Comparison of ENCODE assay signal across 8 cellular contexts in the genomic region with DNA sequence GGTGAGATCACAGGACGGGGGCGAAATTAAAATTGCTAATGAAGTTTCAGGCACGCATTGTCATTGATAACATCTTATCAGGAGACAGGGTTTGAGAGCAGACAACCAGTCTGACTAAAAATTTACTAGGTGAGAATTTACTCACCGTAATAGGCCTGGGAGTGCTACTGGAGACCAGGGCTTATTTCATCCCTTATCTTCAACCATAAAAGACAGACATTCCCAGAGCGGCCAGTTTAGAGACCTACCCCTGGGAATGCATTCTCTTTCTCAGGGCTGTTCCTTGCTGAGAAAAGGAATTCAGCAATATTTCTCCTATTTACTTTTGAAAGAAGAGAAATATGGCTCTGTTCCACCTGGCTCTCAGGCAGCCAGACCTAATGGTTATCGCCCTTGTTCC. TPM values are rescaled to one million over a fixed set of nuclear protein-coding genes. Genes with fewer than 3 reads are reported as not detected.
DNase-seq lines count a peak whose midpoint lies in the region; ATAC-seq, FAIRE-seq and TF ChIP-seq lines count a peak whose summit lies in the region.
"Not testable (repeated sequence)": the region's sequence is repeated elsewhere in the genome, so short reads cannot be mapped to it uniquely, and the experiment has no call there.
"Had no signal": no experiment of that assay in that cellular context is flagged by ENCODE, and none has a peak within 500 bp of the region (broad histone marks: within the 10 kb centered on the region; RNA-seq: fewer than 3 reads in every experiment).

No MANE protein-coding gene starts in this region.

- not testable (repeated sequence) for H3K4me1 Mint-ChIP-seq in GM23338

- peaks cover 18% of the 10 kb centered on the region for H3K36me3 Mint-ChIP-seq in GM23338 (ENCODE audit: low read depth)

- not testable (repeated sequence) for H4K20me1 ChIP-seq in GM23338 (replicated peaks; ENCODE audit: insufficient read depth); K562 (replicated peaks; ENCODE audit: control insufficient read depth, insufficient read depth, low read length); HepG2 (ENCODE audit: insufficient read depth, low read length)

- H3K36me3 ChIP-seq in GM23338 (ENCODE audit: insufficient read depth); HEK293 (ENCODE audit: control insufficient read depth in 2 of 2, insufficient read depth in 1 of 2, low read length in 2 of 2); K562 (ENCODE audit: control insufficient read depth, insufficient read depth, low read length); HepG2 (replicated peaks in 1 of 2; ENCODE audit: control insufficient read depth in 1 of 2, insufficient read depth in 2 of 2, low read length in 2 of 2): not testable (repeated sequence)

- H3K27me3 Mint-ChIP-seq in GM23338 (ENCODE audit: insufficient read depth, low read depth, poor library complexity), result not testable (repeated sequence)

- H3F3A ChIP-seq in GM23338 (replicated peaks; ENCODE audit: low read depth), result not testable (repeated sequence)

- not testable (repeated sequence) for H3K4me1 ChIP-seq in GM23338 (ENCODE audit: insufficient read depth); HEK293 (ENCODE audit: control insufficient read depth, insufficient read depth, low read length); K562 (replicated peaks in 1 of 2; ENCODE audit: control insufficient read depth in 2 of 2, insufficient read depth in 2 of 2, low read length in 2 of 2); HepG2 (ENCODE audit: insufficient read depth, low read length)

- ATAC-seq in GM23338, K562, HepG2: not testable (repeated sequence)

- TF ChIP-seq EP300 in K562 (IDR thresholded peaks at IDR 0.05; ENCODE audit: low read length), result peak; percentile 16; the same call in 1 of the 2 replicates
- TF ChIP-seq EP300 in HepG2 (IDR thresholded peaks at IDR 0.05; ENCODE audit: low read depth in 2 of 2, low read length in 2 of 2); HepG2 (CRISPR knock-in tag; IDR thresholded peaks at IDR 0.05; ENCODE audit: borderline replicate concordance): not testable (repeated sequence)

- in situ Hi-C loops in K562 (cut with MboI); HepG2 (cut with HindIII; ENCODE audit: extremely low pct_ligation_motif_present, low pct_unique_long_range_greater_than_20kb): not testable (repeated sequence)

- H3K79me2 ChIP-seq in GM23338 (replicated peaks; ENCODE audit: insufficient read depth); K562 (ENCODE audit: control insufficient read depth, insufficient read depth, low read length); HepG2 (ENCODE audit: insufficient read depth, low read length): not testable (repeated sequence)

- not testable (repeated sequence) for H3K4me3 Mint-ChIP-seq in GM23338

- not testable (repeated sequence) for H3K9me2 ChIP-seq in GM23338 (ENCODE audit: insufficient read depth)

- H3K4me2 ChIP-seq in GM23338; K562 (ENCODE audit: insufficient read depth, low read length); HepG2 (ENCODE audit: low read depth, low read length): not testable (repeated sequence)

- DNase-seq in DMS 273 (lab: John Stamatoyannopoulos, UW; ENCODE audit: unreplicated experiment) (peak; percentile 2), ELF-1 (ENCODE audit: low read depth, low spot score) (peak; percentile 12), GM23338 (ENCODE audit: low spot score) (peak; percentile 13), OCI-M1 (lab: John Stamatoyannopoulos, UW) (peak; percentile 49), K562 (ENCODE audit: extremely low read depth in 1 of 4, low spot score in 3 of 4) (peak in 1 of 4 experiments; percentile 13)
- not testable (repeated sequence) for DNase-seq in HepG2 (ENCODE audit: low spot score)

- H3K27me3 ChIP-seq in GM23338 (ENCODE audit: insufficient read depth); K562 (ENCODE audit: control insufficient read depth in 2 of 2, insufficient read depth in 2 of 2, low read length in 2 of 2); HepG2 (ENCODE audit: control insufficient read depth in 1 of 2, insufficient read depth in 2 of 2, low read length in 2 of 2): not testable (repeated sequence)

- BruUV-seq in K562 (replicated peaks; lab: Mats Ljungman, UMichigan); HepG2 (replicated peaks; lab: Mats Ljungman, UMichigan): not testable (repeated sequence)

- intact Hi-C loops in K562 (cut with micrococcal nuclease); HepG2 (cut with micrococcal nuclease; ENCODE audit: unreplicated experiment): not testable (repeated sequence)

- not testable (repeated sequence) for H3K4me3 ChIP-seq in GM23338; HEK293 (ENCODE audit: low read depth, low read length); K562; HepG2 (replicated peaks in 1 of 3; ENCODE audit: insufficient read depth in 1 of 3, low read depth in 2 of 3, low read length in 3 of 3)

- 27% methylated on average over 6 of the region's 6 CpGs for WGBS in K562 (ENCODE audit: insufficient coverage, low coverage, missing lambda C conversion rate)
- whole genome bisulfite sequencing in HepG2 (ENCODE audit: low lambda C conversion rate), result 51% methylated on average over 6 of the region's 6 CpGs

- FAIRE-seq in K562 (lab: Jason Lieb, UNC); HepG2 (lab: Jason Lieb, UNC): not testable (repeated sequence)

- peaks cover 21% of the 10 kb centered on the region for H3K9me3 Mint-ChIP-seq in GM23338

- TF ChIP-seq RAD21 in K562 (CRISPR knock-in tag; conservative IDR thresholded peaks at IDR 0.05 in 1 of 2, IDR thresholded peaks at IDR 0.05 in 1 of 2); HepG2 (CRISPR knock-in tag; IDR thresholded peaks at IDR 0.05): not testable (repeated sequence)

- not testable (repeated sequence) for H3K27ac ChIP-seq in GM23338 (ENCODE audit: low read depth); HEK293 (ENCODE audit: extremely low read depth, low read depth, low read length); K562 (ENCODE audit: extremely low read depth, low read depth, low read length); HepG2 (ENCODE audit: extremely low read length, insufficient read depth, low read length)

- not testable (repeated sequence) for H3K9me3 ChIP-seq in HEK293 (ENCODE audit: control insufficient read depth, insufficient read depth, low read depth, low read length); K562 (replicated peaks; ENCODE audit: control insufficient read depth, insufficient read depth, low read depth, low read length); HepG2 (ENCODE audit: low read length)

- not testable (repeated sequence) for H3K27ac Mint-ChIP-seq in GM23338

- POLR2A ChIA-PET in HEK293 (lab: Yijun Ruan, JAX); K562 (lab: Yijun Ruan, JAX); HepG2 (lab: Yijun Ruan, JAX): not testable (repeated sequence)

- CTCF ChIA-PET in HEK293 (lab: Yijun Ruan, JAX); K562 (lab: Yijun Ruan, JAX; ENCODE audit: low intra/inter-chr PET ratio); HepG2 (lab: Yijun Ruan, JAX; ENCODE audit: low intra/inter-chr PET ratio, low total read pairs): not testable (repeated sequence)

- H3K9me1 ChIP-seq in K562 (ENCODE audit: control insufficient read depth, insufficient read depth, low read length), result not testable (repeated sequence)

- not testable (repeated sequence) for H3K9ac ChIP-seq in K562 (ENCODE audit: insufficient read depth in 1 of 2, low read depth in 2 of 2, low read length in 2 of 2); HepG2 (ENCODE audit: insufficient read depth, low read depth, low read length)

- not testable (repeated sequence) for H2AFZ ChIP-seq in GM23338; K562 (ENCODE audit: low read depth, low read length); HepG2 (ENCODE audit: low read length)

- TF ChIP-seq POLR2A in K562 (conservative IDR thresholded peaks at IDR 0.05); HepG2 (IDR thresholded peaks at IDR 0.05; ENCODE audit: insufficient read depth in 1 of 2, low read depth in 2 of 2, low read length in 2 of 2): not testable (repeated sequence)

- not testable (repeated sequence) for TF ChIP-seq CTCF in GM23338 (conservative IDR thresholded peaks at IDR 0.05; ENCODE audit: low read depth in 2 of 2); HEK293 (tag by site-specific recombination; IDR thresholded peaks at IDR 0.05); K562 (IDR thresholded peaks at IDR 0.05 in 2 of 3, conservative IDR thresholded peaks at IDR 0.05 in 1 of 3; ENCODE audit: insufficient read depth in 2 of 3, low read depth in 1 of 3, low read length in 3 of 3); HepG2 (CRISPR knock-in tag; IDR thresholded peaks at IDR 0.05)

RNA-seq across cellular contexts. Expression of gene ENTPD1, which starts 23.1 kb away (rescaled TPM):
- total RNA-seq in GM23338 (2014; rRNA removed; shearing (Covaris generic)), result 2.0 and 2.3 TPM in 2 replicates
- polyA plus RNA-seq in GM23338 (2016; fragmentation: Nextera tagmentation; extraction: Ambion mirVana), result 2.5 and 3.6 TPM in 2 replicates
- 0.30 and 0.81 TPM in 2 replicates for total RNA-seq in K562 (2011; cell fraction: chromatin; rRNA removed; ENCODE audit: low replicate concordance)
- not detected in 2 replicates for total RNA-seq in K562 (2011; cell fraction: nucleolus; rRNA removed)
- total RNA-seq in K562 (2011; cell fraction: nucleoplasm; rRNA removed), result 0.59 and 0.69 TPM in 2 replicates
- total RNA-seq in K562 (2014; rRNA removed), result 0.18 and 0.49 TPM in 2 replicates
- 0.16 and 0.47 TPM in 2 replicates for total RNA-seq in K562 (2014; rRNA removed; fragmentation: Illumina TruSeq; extraction: Trizol)
- total RNA-seq in K562 (2015; rRNA removed; fragmentation: Illumina TruSeq; extraction: Trizol), result 0.38 and 0.62 TPM in 2 replicates
- 0.35 and 0.38 TPM in 2 replicates for total RNA-seq in K562 (2021)
- polyA plus RNA-seq in K562 (2011; rRNA removed), result 0.07 and 0.37 TPM in 2 replicates
- 0.03 and 0.04 TPM in 2 replicates for polyA plus RNA-seq in K562 (2011; cell fraction: cytosol; rRNA removed)
- polyA plus RNA-seq in K562 (2011; cell fraction: nucleus; rRNA removed), result 0.09 and 0.22 TPM in 2 replicates
- 2.0 and 2.2 TPM in 2 replicates for polyA plus RNA-seq in K562 (2012)
- polyA plus RNA-seq in K562 (2014; fragmentation: Illumina TruSeq; extraction: Trizol), result 0.10 and 0.37 TPM in 2 replicates
- polyA plus RNA-seq in K562 (2014; fragmentation: Nextera tagmentation; extraction: Ambion mirVana), result 1 to 10 TPM; 1.2 to 1.5 TPM
- polyA plus RNA-seq in K562 (2014; rRNA removed), result 0.12 and 0.35 TPM in 2 replicates
- 0.18 and 0.45 TPM in 2 replicates for polyA minus RNA-seq in K562 (2011; rRNA and poly(A)+ RNA removed)
- polyA minus RNA-seq in K562 (2011; cell fraction: cytosol; rRNA and poly(A)+ RNA removed), result not detected in 2 replicates
- polyA minus RNA-seq in K562 (2011; cell fraction: nucleus; rRNA and poly(A)+ RNA removed), result 0.11 and 0.13 TPM in 2 replicates
- 0.03 and 0.07 TPM in 2 replicates for total RNA-seq in HepG2 (2016; rRNA removed; fragmentation: Illumina TruSeq; extraction: Trizol)
- not detected in 2 replicates for total RNA-seq in HepG2 (2016; cell fraction: cytosol; rRNA removed; fragmentation: Illumina TruSeq; extraction: Trizol; ENCODE audit: low read depth)
- 0.06 TPM in 1 of 2 replicates, not detected in the other for total RNA-seq in HepG2 (2016; cell fraction: insoluble cytoplasmic fraction; rRNA removed; fragmentation: Illumina TruSeq; extraction: Trizol)
- total RNA-seq in HepG2 (2016; cell fraction: membrane; rRNA removed; fragmentation: Illumina TruSeq; extraction: Trizol), result not detected in 2 replicates
- 0.56 TPM in 1 of 2 replicates, not detected in the other for total RNA-seq in HepG2 (2016; cell fraction: nucleus; rRNA removed; fragmentation: Illumina TruSeq; extraction: Trizol)
- polyA plus RNA-seq in HepG2 (2011; rRNA removed), result 0.03 and 0.07 TPM in 2 replicates
- 0.03 and 0.06 TPM in 2 replicates for polyA plus RNA-seq in HepG2 (2011; cell fraction: cytosol; rRNA removed)
- polyA plus RNA-seq in HepG2 (2011; cell fraction: nucleus; rRNA removed), result 0.21 and 0.45 TPM in 2 replicates
- polyA plus RNA-seq in HepG2 (2012), result 1.4 and 2.0 TPM in 2 replicates
- not detected in 2 replicates for polyA plus RNA-seq in HepG2 (2016; cell fraction: cytosol; fragmentation: Illumina TruSeq; extraction: Trizol; ENCODE audit: low read depth)
- polyA plus RNA-seq in HepG2 (2016; cell fraction: insoluble cytoplasmic fraction; fragmentation: Illumina TruSeq; extraction: Trizol; ENCODE audit: low read depth), result not detected in 2 replicates
- not detected in 2 replicates for polyA plus RNA-seq in HepG2 (2016; cell fraction: membrane; fragmentation: Illumina TruSeq; extraction: Trizol; ENCODE audit: low read depth)
- polyA plus RNA-seq in HepG2 (2016; cell fraction: nucleus; fragmentation: Illumina TruSeq; extraction: Trizol; ENCODE audit: insufficient read depth, low read depth), result 0.21 TPM in 1 of 2 replicates, not detected in the other
- polyA minus RNA-seq in HepG2 (2011; rRNA and poly(A)+ RNA removed; ENCODE audit: low replicate concordance), result 0.40 TPM in 1 of 2 replicates, not detected in the other
- not detected in 2 replicates for polyA minus RNA-seq in HepG2 (2011; cell fraction: cytosol; rRNA and poly(A)+ RNA removed)
- polyA minus RNA-seq in HepG2 (2011; cell fraction: nucleus; rRNA and poly(A)+ RNA removed), result 0.25 and 0.26 TPM in 2 replicates
- total RNA-seq: G401 had no signal

RNA-seq across cellular contexts. Expression of gene TCTN3, which starts 39.2 kb away (rescaled TPM):
- total RNA-seq in GM23338 (2014; rRNA removed; shearing (Covaris generic)), result 28.3 and 29.7 TPM in 2 replicates
- 27.3 and 32.4 TPM in 2 replicates for polyA plus RNA-seq in GM23338 (2016; fragmentation: Nextera tagmentation; extraction: Ambion mirVana)
- total RNA-seq in K562 (2011; cell fraction: chromatin; rRNA removed; ENCODE audit: low replicate concordance), result 35.6 and 41.6 TPM in 2 replicates
- 35.9 and 36.1 TPM in 2 replicates for total RNA-seq in K562 (2011; cell fraction: nucleolus; rRNA removed)
- 33.6 and 38.7 TPM in 2 replicates for total RNA-seq in K562 (2011; cell fraction: nucleoplasm; rRNA removed)
- total RNA-seq in K562 (2014; rRNA removed), result 10.4 and 17.4 TPM in 2 replicates
- total RNA-seq in K562 (2014; rRNA removed; fragmentation: Illumina TruSeq; extraction: Trizol), result 15.2 TPM in 2 replicates
- 14.5 and 15.9 TPM in 2 replicates for total RNA-seq in K562 (2015; rRNA removed; fragmentation: Illumina TruSeq; extraction: Trizol)
- 17.1 and 19.8 TPM in 2 replicates for total RNA-seq in K562 (2021)
- 25.8 and 26.0 TPM in 2 replicates for polyA plus RNA-seq in K562 (2011; rRNA removed)
- polyA plus RNA-seq in K562 (2011; cell fraction: cytosol; rRNA removed), result 25.1 and 28.4 TPM in 2 replicates
- 25.5 and 28.7 TPM in 2 replicates for polyA plus RNA-seq in K562 (2011; cell fraction: nucleus; rRNA removed)
- polyA plus RNA-seq in K562 (2012), result 13.6 and 17.2 TPM in 2 replicates
- 21.6 and 22.9 TPM in 2 replicates for polyA plus RNA-seq in K562 (2014; fragmentation: Illumina TruSeq; extraction: Trizol)
- polyA plus RNA-seq in K562 (2014; fragmentation: Nextera tagmentation; extraction: Ambion mirVana), result 10 to 100 TPM; 16.3 to 24.3 TPM
- 12.6 and 17.3 TPM in 2 replicates for polyA plus RNA-seq in K562 (2014; rRNA removed)
- 24.1 and 28.6 TPM in 2 replicates for polyA minus RNA-seq in K562 (2011; rRNA and poly(A)+ RNA removed)
- 22.2 and 23.4 TPM in 2 replicates for polyA minus RNA-seq in K562 (2011; cell fraction: cytosol; rRNA and poly(A)+ RNA removed)
- 22.6 and 27.7 TPM in 2 replicates for polyA minus RNA-seq in K562 (2011; cell fraction: nucleus; rRNA and poly(A)+ RNA removed)
- 42.2 and 60.0 TPM in 2 replicates for total RNA-seq in HepG2 (2016; rRNA removed; fragmentation: Illumina TruSeq; extraction: Trizol)
- total RNA-seq in HepG2 (2016; cell fraction: cytosol; rRNA removed; fragmentation: Illumina TruSeq; extraction: Trizol; ENCODE audit: low read depth), result 7.7 and 8.3 TPM in 2 replicates
- total RNA-seq in HepG2 (2016; cell fraction: insoluble cytoplasmic fraction; rRNA removed; fragmentation: Illumina TruSeq; extraction: Trizol), result 40.2 and 59.3 TPM in 2 replicates
- total RNA-seq in HepG2 (2016; cell fraction: membrane; rRNA removed; fragmentation: Illumina TruSeq; extraction: Trizol), result 22.9 and 26.8 TPM in 2 replicates
- total RNA-seq in HepG2 (2016; cell fraction: nucleus; rRNA removed; fragmentation: Illumina TruSeq; extraction: Trizol), result 56.0 and 68.7 TPM in 2 replicates
- 39.3 and 53.3 TPM in 2 replicates for polyA plus RNA-seq in HepG2 (2011; rRNA removed)
- 37.4 and 40.2 TPM in 2 replicates for polyA plus RNA-seq in HepG2 (2011; cell fraction: cytosol; rRNA removed)
- 23.9 and 27.6 TPM in 2 replicates for polyA plus RNA-seq in HepG2 (2011; cell fraction: nucleus; rRNA removed)
- 27.8 and 33.4 TPM in 2 replicates for polyA plus RNA-seq in HepG2 (2012)
- 7.2 and 7.5 TPM in 2 replicates for polyA plus RNA-seq in HepG2 (2016; cell fraction: cytosol; fragmentation: Illumina TruSeq; extraction: Trizol; ENCODE audit: low read depth)
- 36.4 and 37.1 TPM in 2 replicates for polyA plus RNA-seq in HepG2 (2016; cell fraction: insoluble cytoplasmic fraction; fragmentation: Illumina TruSeq; extraction: Trizol; ENCODE audit: low read depth)
- 15.5 and 17.6 TPM in 2 replicates for polyA plus RNA-seq in HepG2 (2016; cell fraction: membrane; fragmentation: Illumina TruSeq; extraction: Trizol; ENCODE audit: low read depth)
- 65.4 and 68.8 TPM in 2 replicates for polyA plus RNA-seq in HepG2 (2016; cell fraction: nucleus; fragmentation: Illumina TruSeq; extraction: Trizol; ENCODE audit: insufficient read depth, low read depth)
- 68.6 and 112 TPM in 2 replicates for polyA minus RNA-seq in HepG2 (2011; rRNA and poly(A)+ RNA removed; ENCODE audit: low replicate concordance)
- 36.2 and 43.2 TPM in 2 replicates for polyA minus RNA-seq in HepG2 (2011; cell fraction: cytosol; rRNA and poly(A)+ RNA removed)
- polyA minus RNA-seq in HepG2 (2011; cell fraction: nucleus; rRNA and poly(A)+ RNA removed), result 32.1 and 37.8 TPM in 2 replicates
